Comparison of ENCODE assay signal across 28 cellular contexts in the genomic region with DNA sequence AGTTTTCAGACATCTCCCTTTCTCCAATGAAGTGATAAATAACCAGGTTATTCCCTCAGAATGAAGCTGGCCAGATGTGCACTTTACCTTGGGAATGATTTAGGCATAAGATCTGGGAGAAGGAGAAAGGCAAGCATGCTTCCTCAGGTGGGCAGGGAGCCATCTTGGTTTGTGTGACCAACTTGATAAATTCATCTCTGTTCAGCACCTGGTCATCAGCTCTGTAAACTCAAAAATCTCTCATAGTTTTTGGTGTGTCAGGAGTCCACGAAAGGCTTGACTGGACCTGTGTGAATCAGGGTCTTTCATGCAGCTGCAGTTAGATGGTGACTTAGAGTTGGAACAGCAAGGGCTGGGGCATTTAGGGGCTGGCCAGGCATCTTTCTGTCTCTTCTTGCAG. TPM values are rescaled to one million over a fixed set of nuclear protein-coding genes. Genes with fewer than 3 reads are reported as not detected.
"Had no signal": no experiment of that assay in that cellular context is flagged by ENCODE, and none has a peak within 500 bp of the region (broad histone marks: within the 10 kb centered on the region; RNA-seq: fewer than 3 reads in every experiment).

No MANE protein-coding gene starts in this region.

- H3K4me3 ChIP-seq: cardiac muscle cell, Peyer's patch, SJCRH30 had no signal

- H3K9me3 Mint-ChIP-seq: activated naive CD4-positive, alpha-beta T cell treated with anti-CD3 and anti-CD28 coated beads, Interleukin-2, amount 50 U/mL, for 72 hours; activated naive CD8-positive, alpha-beta T cell treated with anti-CD3 and anti-CD28 coated beads, Interleukin-2, amount 50 U/mL, for 24 hours; activated T-helper 1 cell treated with anti-CD3 and anti-CD28 coated beads, Interleukin-12 subunit alpha, Interleukin-12 subunit beta, Interleukin-2, Interleukin-4 antibody, amounts not matched to agents 30 ng/mL and 10 ng/mL and 1 ng/mL, durations not matched to agents 14 hours and 24 hours and 36 hours had no signal

- H3K9ac ChIP-seq: SK-N-SH had no signal

- H3K4me2 ChIP-seq: SK-N-SH had no signal

- H3K27ac Mint-ChIP-seq: activated CD8-positive, alpha-beta T cell treated with anti-CD3 and anti-CD28 coated beads, Interleukin-2, amount 10 ng/mL, durations not matched to agents 7 days and 5 days; activated naive CD4-positive, alpha-beta T cell treated with anti-CD3 and anti-CD28 coated beads, Interleukin-2, amount 50 U/mL, for 72 hours; activated naive CD8-positive, alpha-beta T cell treated with anti-CD3 and anti-CD28 coated beads, Interleukin-2, amount 50 U/mL, for 24 hours; activated T-helper 1 cell treated with anti-CD3 and anti-CD28 coated beads, Interleukin-12 subunit alpha, Interleukin-12 subunit beta, Interleukin-2, Interleukin-4 antibody, amounts not matched to agents 30 ng/mL and 10 ng/mL and 1 ng/mL, durations not matched to agents 14 hours and 24 hours and 36 hours had no signal

- H3K9me3 ChIP-seq: Peyer's patch, SJCRH30, SK-N-SH had no signal

- H3K27ac ChIP-seq: cardiac muscle cell, Peyer's patch, RWPE1, SJCRH30, WERI-Rb-1 had no signal

- H3K4me3 Mint-ChIP-seq: activated CD8-positive, alpha-beta T cell treated with anti-CD3 and anti-CD28 coated beads, Interleukin-2, amount 10 ng/mL, durations not matched to agents 7 days and 5 days; activated naive CD8-positive, alpha-beta T cell treated with anti-CD3 and anti-CD28 coated beads, Interleukin-2, amount 50 U/mL, for 24 hours; activated T-helper 1 cell treated with anti-CD3 and anti-CD28 coated beads, Interleukin-12 subunit alpha, Interleukin-12 subunit beta, Interleukin-2, Interleukin-4 antibody, amounts not matched to agents 30 ng/mL and 10 ng/mL and 1 ng/mL, durations not matched to agents 14 hours and 24 hours and 36 hours had no signal

- H3K36me3 Mint-ChIP-seq: activated naive CD4-positive, alpha-beta T cell treated with anti-CD3 and anti-CD28 coated beads, Interleukin-2, amount 50 U/mL, for 72 hours had no signal

- ATAC-seq: activated CD8-positive, alpha-beta T cell treated with anti-CD3 and anti-CD28 coated beads, Interleukin-2, amount 10 ng/mL, durations not matched to agents 7 days and 5 days; activated naive CD4-positive, alpha-beta T cell treated with anti-CD3 and anti-CD28 coated beads, Interleukin-2, amount 50 U/mL, for 72 hours; activated naive CD8-positive, alpha-beta T cell treated with anti-CD3 and anti-CD28 coated beads, Interleukin-2, amount 50 U/mL, for 24 hours had no signal

- H3K4me1 Mint-ChIP-seq: activated naive CD8-positive, alpha-beta T cell treated with anti-CD3 and anti-CD28 coated beads, Interleukin-2, amount 50 U/mL, for 24 hours had no signal

- DNase-seq: activated CD4-positive, alpha-beta T cell treated with anti-CD3 and anti-CD28 coated beads for 4 hours; activated CD4-positive, alpha-beta T cell treated with anti-CD3 and anti-CD28 coated beads, Interleukin-2, amount 50 U/mL, for 4 hours; activated CD8-positive, alpha-beta memory T cell treated with anti-CD3 and anti-CD28 coated beads, Interleukin-2, amount 50 U/mL, for 48 hours; activated CD8-positive, alpha-beta T cell treated with anti-CD3 and anti-CD28 coated beads, Interleukin-2, amount 10 ng/mL, durations not matched to agents 7 days and 5 days; activated effector memory CD4-positive, alpha-beta T cell treated with Interleukin-2 at 50 U/mL for 16 hours; activated naive CD4-positive, alpha-beta T cell treated with Interleukin-2 at 50 U/mL for 16 hours; activated naive CD8-positive, alpha-beta T cell treated with anti-CD3 and anti-CD28 coated beads, Interleukin-2, amount 50 U/mL, for 24 hours; activated T-cell treated with anti-CD3 and anti-CD28 coated beads, Interleukin-2, amount 50 U/mL, for 1 hour; amniotic stem cell; brain microvascular endothelial cell; Kasumi-1; KBM-7; NCI-H1048; NCI-H146; NCI-H187 treated with DMSO at 0.1 percent for 48 hours; NCI-H2081 treated with DMSO at 0.1 percent for 48 hours; NCI-H446; NCI-H524; Peyer's patch; Right ventricle myocardium superior; SJCRH30; SK-N-SH; T-helper 1 cell; WERI-Rb-1 had no signal

- H3K36me3 ChIP-seq: brain microvascular endothelial cell, cardiac muscle cell, Peyer's patch, SJCRH30, WERI-Rb-1 had no signal

- H3K27me3 ChIP-seq: brain microvascular endothelial cell, cardiac muscle cell, Peyer's patch, SJCRH30 had no signal

- H3K4me1 ChIP-seq: Peyer's patch had no signal

RNA-seq across cellular contexts. Expression of a gene that starts 24.5 kb away (rescaled TPM):
- polyA plus RNA-seq: SK-N-SH had no signal
